Comparison of ENCODE assay signal across 11 cellular contexts in genomic region chr4:69896530-69897116, GRCh38. TPM values are rescaled to one million over a fixed set of nuclear protein-coding genes. Genes with fewer than 3 reads are reported as not detected.
DNase-seq lines count a peak whose midpoint lies in the region; ATAC-seq, FAIRE-seq and TF ChIP-seq lines count a peak whose summit lies in the region.
"Had no signal": no experiment of that assay in that cellular context is flagged by ENCODE, and none has a peak within 500 bp of the region (broad histone marks: within the 10 kb centered on the region; RNA-seq: fewer than 3 reads in every experiment).

No MANE protein-coding gene starts in this region.

- TF ChIP-seq RAD21 in HepG2 (CRISPR knock-in tag; IDR thresholded peaks at IDR 0.05): no peak

- H3K4me3 Mint-ChIP-seq in Caco-2 (ENCODE audit: unreplicated experiment) (no peak overlapping the region), brain (no peak overlapping the region)
- no peak overlapping the region for H3K4me3 Mint-ChIP-seq in activated T-helper 17 cell treated with anti-CD3 and anti-CD28 coated beads, Interleukin-2, amount 50 U/mL, for 72 hours

- H3K9ac ChIP-seq in HepG2 (ENCODE audit: insufficient read depth, low read depth, low read length): no peak overlapping the region

- no peak for FAIRE-seq in HepG2 (lab: Jason Lieb, UNC)

- in situ Hi-C loops in HepG2 (cut with HindIII; ENCODE audit: extremely low pct_ligation_motif_present, low pct_unique_long_range_greater_than_20kb): loop anchor here (5.0 kb wide), 1 partner anchor 611 kb away; no protein-coding TSS in a partner anchor

- no peaks in the 10 kb centered on the region for H3K27me3 ChIP-seq in Caco-2 (replicated peaks; ENCODE audit: control insufficient read depth, insufficient read depth, low read length)
- no peaks in the 10 kb centered on the region for H3K27me3 ChIP-seq in HepG2 (ENCODE audit: control insufficient read depth in 1 of 2, insufficient read depth in 2 of 2, low read length in 2 of 2)
- H3K27me3 ChIP-seq: SJCRH30 had no signal

- BruUV-seq in Caco-2 (replicated peaks; lab: Mats Ljungman, UMichigan) (no TSS peak), HepG2 (replicated peaks; lab: Mats Ljungman, UMichigan) (no TSS peak)

- H3K4me1 ChIP-seq in Caco-2 (peaks cover 14% of the 10 kb centered on the region), HepG2 (ENCODE audit: insufficient read depth, low read length) (peaks cover 7% of the 10 kb centered on the region; the same call in 1 of the 2 replicates)
- H3K4me1 ChIP-seq: SJCRH30 had no signal

- POLR2A ChIA-PET in Caco-2 (lab: Charles Lee): no interaction called here
- POLR2A ChIA-PET in HepG2 (lab: Yijun Ruan, JAX): no interaction called here

- H3K9me3 Mint-ChIP-seq in Caco-2 (ENCODE audit: unreplicated experiment): no peaks in the 10 kb centered on the region
- H3K9me3 Mint-ChIP-seq in brain: no peaks in the 10 kb centered on the region
- H3K9me3 Mint-ChIP-seq in activated T-helper 17 cell treated with anti-CD3 and anti-CD28 coated beads, Interleukin-2, amount 50 U/mL, for 72 hours: no peaks in the 10 kb centered on the region

- CTCF ChIA-PET in Caco-2 (lab: Charles Lee): interaction anchor here (1.0 to 1.3 kb wide), 3 partner anchors 66 to 373 kb away, joined by 3 to 15 read pairs (median 4); no protein-coding TSS in a partner anchor
- CTCF ChIA-PET in HepG2 (lab: Yijun Ruan, JAX; ENCODE audit: low intra/inter-chr PET ratio, low total read pairs): interaction anchor here (0.8 to 1.6 kb wide), 3 partner anchors 207 to 609 kb away, joined by 3 to 4 read pairs (median 4); no protein-coding TSS in a partner anchor

- H4K20me1 ChIP-seq in HepG2 (ENCODE audit: insufficient read depth, low read length): no peaks in the 10 kb centered on the region

- H3K36me3 Mint-ChIP-seq in Caco-2 (ENCODE audit: insufficient read depth, unreplicated experiment): no peaks in the 10 kb centered on the region
- H3K36me3 Mint-ChIP-seq in brain: no peaks in the 10 kb centered on the region
- H3K36me3 Mint-ChIP-seq in activated T-helper 17 cell treated with anti-CD3 and anti-CD28 coated beads, Interleukin-2, amount 50 U/mL, for 72 hours (ENCODE audit: low read depth): no peaks in the 10 kb centered on the region

- no peak for DNase-seq in Caco-2
- peak; percentile 12 for DNase-seq in HepG2 (ENCODE audit: low spot score)
- DNase-seq in stimulated activated CD4-positive, alpha-beta T cell treated with anti-CD3 and anti-CD28 coated beads, Interleukin-12 subunit alpha, Interleukin-12 subunit beta, amount 100 ng/mL, for 4 hours: no peak
- DNase-seq in epidermal melanocyte (ENCODE audit: insufficient read length, low spot score): no peak
- DNase-seq: activated T-cell treated with anti-CD3 and anti-CD28 coated beads for 4 hours had no signal

- ATAC-seq in HepG2 (no peak), GM21390 (IDR thresholded peaks at IDR 0.05; ENCODE audit: unreplicated experiment) (no peak)
- ATAC-seq in activated T-helper 17 cell treated with anti-CD3 and anti-CD28 coated beads, Interleukin-2, amount 50 U/mL, for 72 hours (replicated peaks): no peak

- H3K27me3 Mint-ChIP-seq in Caco-2 (ENCODE audit: insufficient read depth, unreplicated experiment) (no peaks in the 10 kb centered on the region), brain (peaks cover 6% of the 10 kb centered on the region)
- H3K27me3 Mint-ChIP-seq in activated T-helper 17 cell treated with anti-CD3 and anti-CD28 coated beads, Interleukin-2, amount 50 U/mL, for 72 hours: peaks cover 14% of the 10 kb centered on the region

- TF ChIP-seq POLR2A in HepG2 (IDR thresholded peaks at IDR 0.05; ENCODE audit: insufficient read depth in 1 of 2, low read depth in 2 of 2, low read length in 2 of 2): no peak

- H3K9me3 ChIP-seq in Caco-2: 0 out of 2 replicates have a peak, but pooled peaks cover 3% of the 10 kb centered on the region
- no peaks in the 10 kb centered on the region for H3K9me3 ChIP-seq in HepG2 (ENCODE audit: low read length)
- H3K9me3 ChIP-seq: SJCRH30 had no signal

- H3K4me3 ChIP-seq in Caco-2 (ENCODE audit: low read depth, low read length): no peak overlapping the region
- no peak overlapping the region for H3K4me3 ChIP-seq in HepG2 (replicated peaks in 1 of 3; ENCODE audit: insufficient read depth in 1 of 3, low read depth in 2 of 3, low read length in 3 of 3)
- H3K4me3 ChIP-seq: SJCRH30 had no signal

- H3K4me1 Mint-ChIP-seq in Caco-2 (ENCODE audit: low read depth, unreplicated experiment) (peaks cover 13% of the 10 kb centered on the region), brain (no peaks in the 10 kb centered on the region)
- H3K4me1 Mint-ChIP-seq in activated T-helper 17 cell treated with anti-CD3 and anti-CD28 coated beads, Interleukin-2, amount 50 U/mL, for 72 hours: no peaks in the 10 kb centered on the region

- no peaks in the 10 kb centered on the region for H3K36me3 ChIP-seq in Caco-2 (ENCODE audit: control insufficient read depth, insufficient read depth, low read length)
- H3K36me3 ChIP-seq in HepG2 (replicated peaks in 1 of 2; ENCODE audit: control insufficient read depth in 1 of 2, insufficient read depth in 2 of 2, low read length in 2 of 2): no peaks in the 10 kb centered on the region
- H3K36me3 ChIP-seq: SJCRH30 had no signal

- no peak overlapping the region for H3K4me2 ChIP-seq in HepG2 (ENCODE audit: low read depth, low read length)

- H3K79me2 ChIP-seq in HepG2 (ENCODE audit: insufficient read depth, low read length): no peaks in the 10 kb centered on the region

- no peak overlapping the region for H3K27ac Mint-ChIP-seq in Caco-2 (ENCODE audit: unreplicated experiment)
- no peak overlapping the region for H3K27ac Mint-ChIP-seq in brain
- no peak overlapping the region for H3K27ac Mint-ChIP-seq in activated T-helper 17 cell treated with anti-CD3 and anti-CD28 coated beads, Interleukin-2, amount 50 U/mL, for 72 hours

- intact Hi-C loops in Caco-2 (cut with micrococcal nuclease; ENCODE audit: unreplicated experiment) (loop anchor here (1.0 to 5.0 kb wide), 5 partner anchors 86 to 663 kb away; no protein-coding TSS in a partner anchor), HepG2 (cut with micrococcal nuclease; ENCODE audit: unreplicated experiment) (loop anchor here (2.0 to 5.0 kb wide), 2 partner anchors 286 to 608 kb away; no protein-coding TSS in a partner anchor)

- TF ChIP-seq CTCF in Caco-2 (IDR thresholded peaks at IDR 0.05; ENCODE audit: insufficient read depth in 1 of 2, low read depth in 1 of 2, low read length in 1 of 2, severe bottlenecking in 1 of 2, unreplicated experiment in 1 of 2) (peak; percentile 41 to 50), LNCAP (IDR thresholded peaks at IDR 0.05) (peak; percentile 60; the same call in 1 of the 2 replicates), brain (conservative IDR thresholded peaks at IDR 0.05) (peak; percentile 62 to 78), HepG2 (CRISPR knock-in tag; IDR thresholded peaks at IDR 0.05) (peak; percentile 52)

- H3K27ac ChIP-seq in HepG2 (ENCODE audit: extremely low read length, insufficient read depth, low read length): no peak overlapping the region
- H3K27ac ChIP-seq: SJCRH30 had no signal

- TF ChIP-seq EP300 in HepG2 (IDR thresholded peaks at IDR 0.05; ENCODE audit: low read depth in 2 of 2, low read length in 2 of 2) (no peak), HepG2 (CRISPR knock-in tag; IDR thresholded peaks at IDR 0.05; ENCODE audit: borderline replicate concordance) (no peak)

- no peak overlapping the region for H2AFZ ChIP-seq in HepG2 (ENCODE audit: low read length)

RNA-seq across cellular contexts. Expression of gene CSN1S1, which starts 34.2 kb away (rescaled TPM):
- total RNA-seq in Caco-2 (2022) (not detected in 2 replicates), HepG2 (2016; rRNA removed; fragmentation: Illumina TruSeq; extraction: Trizol) (not detected in 2 replicates)
- polyA plus RNA-seq in brain (ENCODE audit: insufficient read depth, low read depth, low replicate concordance) (not detected), HepG2 (2011; rRNA removed) (not detected in 2 replicates)
- total RNA-seq in HepG2 (2016; cell fraction: cytosol; rRNA removed; fragmentation: Illumina TruSeq; extraction: Trizol; ENCODE audit: low read depth): not detected in 2 replicates
- not detected in 2 replicates for total RNA-seq in HepG2 (2016; cell fraction: insoluble cytoplasmic fraction; rRNA removed; fragmentation: Illumina TruSeq; extraction: Trizol)
- total RNA-seq in HepG2 (2016; cell fraction: membrane; rRNA removed; fragmentation: Illumina TruSeq; extraction: Trizol): not detected in 2 replicates
- not detected in 2 replicates for total RNA-seq in HepG2 (2016; cell fraction: nucleus; rRNA removed; fragmentation: Illumina TruSeq; extraction: Trizol)
- polyA plus RNA-seq in HepG2 (2011; cell fraction: cytosol; rRNA removed): 0.12 TPM in 1 of 2 replicates, not detected in the other
- polyA plus RNA-seq in HepG2 (2011; cell fraction: nucleus; rRNA removed): not detected in 2 replicates
- polyA plus RNA-seq in HepG2 (2012): not detected in 2 replicates
- not detected in 2 replicates for polyA plus RNA-seq in HepG2 (2016; cell fraction: cytosol; fragmentation: Illumina TruSeq; extraction: Trizol; ENCODE audit: low read depth)
- not detected in 2 replicates for polyA plus RNA-seq in HepG2 (2016; cell fraction: insoluble cytoplasmic fraction; fragmentation: Illumina TruSeq; extraction: Trizol; ENCODE audit: low read depth)
- not detected in 2 replicates for polyA plus RNA-seq in HepG2 (2016; cell fraction: membrane; fragmentation: Illumina TruSeq; extraction: Trizol; ENCODE audit: low read depth)
- not detected in 2 replicates for polyA plus RNA-seq in HepG2 (2016; cell fraction: nucleus; fragmentation: Illumina TruSeq; extraction: Trizol; ENCODE audit: insufficient read depth, low read depth)
- polyA minus RNA-seq in HepG2 (2011; rRNA and poly(A)+ RNA removed; ENCODE audit: low replicate concordance): not detected in 2 replicates
- not detected in 2 replicates for polyA minus RNA-seq in HepG2 (2011; cell fraction: cytosol; rRNA and poly(A)+ RNA removed)
- not detected in 2 replicates for polyA minus RNA-seq in HepG2 (2011; cell fraction: nucleus; rRNA and poly(A)+ RNA removed)
- total RNA-seq in activated T-helper 17 cell treated with anti-CD3 and anti-CD28 coated beads, Interleukin-2, amount 50 U/mL, for 72 hours: not detected
- total RNA-seq: Daoy, SJCRH30 had no signal

RNA-seq across cellular contexts. Expression of gene SULT1E1, which starts 36.7 kb away (rescaled TPM):
- 0.43 and 0.86 TPM in 2 replicates for total RNA-seq in Caco-2 (2022)
- polyA plus RNA-seq in brain (ENCODE audit: insufficient read depth, low read depth, low replicate concordance): not detected
- total RNA-seq in HepG2 (2016; rRNA removed; fragmentation: Illumina TruSeq; extraction: Trizol): 3.7 and 3.9 TPM in 2 replicates
- 0.40 and 0.53 TPM in 2 replicates for total RNA-seq in HepG2 (2016; cell fraction: cytosol; rRNA removed; fragmentation: Illumina TruSeq; extraction: Trizol; ENCODE audit: low read depth)
- total RNA-seq in HepG2 (2016; cell fraction: insoluble cytoplasmic fraction; rRNA removed; fragmentation: Illumina TruSeq; extraction: Trizol): 2.9 and 4.2 TPM in 2 replicates
- total RNA-seq in HepG2 (2016; cell fraction: membrane; rRNA removed; fragmentation: Illumina TruSeq; extraction: Trizol): 0.99 and 1.1 TPM in 2 replicates
- 2.0 and 2.5 TPM in 2 replicates for total RNA-seq in HepG2 (2016; cell fraction: nucleus; rRNA removed; fragmentation: Illumina TruSeq; extraction: Trizol)
- 1.7 and 1.8 TPM in 2 replicates for polyA plus RNA-seq in HepG2 (2011; rRNA removed)
- polyA plus RNA-seq in HepG2 (2011; cell fraction: cytosol; rRNA removed): 0.50 and 0.86 TPM in 2 replicates
- 1.5 and 2.0 TPM in 2 replicates for polyA plus RNA-seq in HepG2 (2011; cell fraction: nucleus; rRNA removed)
- polyA plus RNA-seq in HepG2 (2012): 3.6 and 7.3 TPM in 2 replicates
- 0.33 and 0.46 TPM in 2 replicates for polyA plus RNA-seq in HepG2 (2016; cell fraction: cytosol; fragmentation: Illumina TruSeq; extraction: Trizol; ENCODE audit: low read depth)
- 2.9 and 3.1 TPM in 2 replicates for polyA plus RNA-seq in HepG2 (2016; cell fraction: insoluble cytoplasmic fraction; fragmentation: Illumina TruSeq; extraction: Trizol; ENCODE audit: low read depth)
- polyA plus RNA-seq in HepG2 (2016; cell fraction: membrane; fragmentation: Illumina TruSeq; extraction: Trizol; ENCODE audit: low read depth): 0.50 and 0.54 TPM in 2 replicates
- polyA plus RNA-seq in HepG2 (2016; cell fraction: nucleus; fragmentation: Illumina TruSeq; extraction: Trizol; ENCODE audit: insufficient read depth, low read depth): 2.4 and 4.4 TPM in 2 replicates
- 0.22 TPM in 1 of 2 replicates, not detected in the other for polyA minus RNA-seq in HepG2 (2011; rRNA and poly(A)+ RNA removed; ENCODE audit: low replicate concordance)
- polyA minus RNA-seq in HepG2 (2011; cell fraction: cytosol; rRNA and poly(A)+ RNA removed): 0.59 TPM in 1 of 2 replicates, not detected in the other
- polyA minus RNA-seq in HepG2 (2011; cell fraction: nucleus; rRNA and poly(A)+ RNA removed): 1.5 and 2.7 TPM in 2 replicates
- total RNA-seq in activated T-helper 17 cell treated with anti-CD3 and anti-CD28 coated beads, Interleukin-2, amount 50 U/mL, for 72 hours: not detected
- total RNA-seq: SJCRH30 had no signal
